In genomic region chr14:85554106-85554505, GRCh38 we compare ENCODE assay signal across 22 cellular contexts. TPM values are rescaled to one million over a fixed set of nuclear protein-coding genes. Genes with fewer than 3 reads are reported as not detected.
A peak's percentile ranks its signal among the peaks of the same experiment; 100 is the strongest.
DNase-seq lines count a peak whose midpoint lies in the region; ATAC-seq and TF ChIP-seq lines count a peak whose summit lies in the region.
"Had no signal": no experiment of that assay in that cellular context is flagged by ENCODE, and none has a peak within 500 bp of the region (broad histone marks: within the 10 kb centered on the region; RNA-seq: fewer than 3 reads in every experiment).

No MANE protein-coding gene starts in this region.

- peaks cover 26% of the 10 kb centered on the region for H3K4me1 Mint-ChIP-seq in chondrocyte (ENCODE audit: low read depth)

- no peak overlapping the region for H3K14ac ChIP-seq in mesenchymal stem cell (ENCODE audit: low read length in 2 of 2)

- TF ChIP-seq CTCF in chondrocyte (IDR thresholded peaks at IDR 0.05), result no peak
- no peak for TF ChIP-seq CTCF in lower leg skin (IDR thresholded peaks at IDR 0.05)
- TF ChIP-seq CTCF in foreskin keratinocyte (conservative IDR thresholded peaks at IDR 0.05), result no peak

- H3K23ac ChIP-seq in mesenchymal stem cell (ENCODE audit: low read length in 2 of 2), result no peak overlapping the region

- H3K9me3 ChIP-seq in mesenchymal stem cell (ENCODE audit: control insufficient read depth, low read length), result no peaks in the 10 kb centered on the region

- no peak overlapping the region for H4K91ac ChIP-seq in mesenchymal stem cell (ENCODE audit: low read length)

- H3K4me2 ChIP-seq in mesenchymal stem cell (ENCODE audit: low read length, poor library complexity, severe bottlenecking), result no peak overlapping the region

- peak; percentile 40 for DNase-seq in DMS53 (lab: John Stamatoyannopoulos, UW)
- peak; percentile 44 for DNase-seq in HCEC 1CT
- no peak for DNase-seq in chondrocyte (ENCODE audit: low spot score)
- peak; percentile 31 for DNase-seq in mesenchymal stem cell
- no peak for DNase-seq in lower leg skin (ENCODE audit: low spot score in 2 of 2)
- no peak for DNase-seq in foreskin keratinocyte
- DNase-seq: GF-D8; Kasumi-1; MV-4-11; NCI-H1105; NCI-H1436 treated with DMSO at 0.1 percent for 48 hours; NCI-H187 treated with DMSO at 0.1 percent for 48 hours; NCI-H2171 treated with DMSO at 0.1 percent for 48 hours; NCI-H524 treated with DMSO at 0.1 percent for 48 hours; NCI-H774; NK-92 treated with Interleukin-12 subunit alpha and Interleukin-12 subunit beta, amount 100 ng/mL, for 24 hours; PC-3; RPMI8226; SHP77 had no signal

- H3K4me3 Mint-ChIP-seq in chondrocyte (ENCODE audit: unreplicated experiment), result no peak overlapping the region

- intact Hi-C loops in lower leg skin (cut with DNase I; ENCODE audit: low total_unique reads), result no loop called here

- H3K36me3 Mint-ChIP-seq in chondrocyte (ENCODE audit: low read depth), result peaks cover 27% of the 10 kb centered on the region

- peaks cover 2 to 73% of the 10 kb centered on the region in 2 experiments for H3K36me3 ChIP-seq in mesenchymal stem cell (ENCODE audit: control insufficient read depth in 1 of 2, insufficient read depth in 2 of 2, low read depth in 1 of 2, low read length in 2 of 2)

- H4K8ac ChIP-seq in mesenchymal stem cell (ENCODE audit: low read length), result no peak overlapping the region

- H2AK5ac ChIP-seq in mesenchymal stem cell (ENCODE audit: low read length, severe bottlenecking), result no peak overlapping the region

- H3K18ac ChIP-seq in mesenchymal stem cell (ENCODE audit: low read depth in 1 of 2, low read length in 2 of 2), result no peak overlapping the region

- no peak overlapping the region for H2BK15ac ChIP-seq in mesenchymal stem cell (ENCODE audit: low read depth, poor library complexity, severe bottlenecking)

- H3K4me1 ChIP-seq in mesenchymal stem cell (ENCODE audit: control insufficient read depth, insufficient read depth, low read depth, low read length), result no peaks in the 10 kb centered on the region
- peaks cover 23% of the 10 kb centered on the region for H3K4me1 ChIP-seq in foreskin keratinocyte

- H2BK120ac ChIP-seq in mesenchymal stem cell (ENCODE audit: low read depth, low read length), result no peak overlapping the region

- H3K27ac Mint-ChIP-seq in chondrocyte (ENCODE audit: unreplicated experiment), result peak overlapping the region; percentile 34

- 100% methylated on average over 1 of the region's 3 CpGs for WGBS in mesenchymal stem cell
- WGBS in lower leg skin, 2 donors, result 62 to 78% methylated on average over 3 of the region's 3 CpGs

- H3K4ac ChIP-seq in mesenchymal stem cell (ENCODE audit: low read depth in 1 of 2, low read length in 2 of 2), result no peak overlapping the region

- H3K27ac ChIP-seq in mesenchymal stem cell (ENCODE audit: low read length, poor library complexity, severe bottlenecking) (no peak overlapping the region), foreskin keratinocyte (no peak overlapping the region)

- no peaks in the 10 kb centered on the region for H3K27me3 Mint-ChIP-seq in chondrocyte (ENCODE audit: low read depth)

- no peak for ATAC-seq in foreskin keratinocyte
- no peak for ATAC-seq in GM21737 (IDR thresholded peaks at IDR 0.05; ENCODE audit: unreplicated experiment)
- ATAC-seq: K562, PC-3 had no signal

- H2BK12ac ChIP-seq in mesenchymal stem cell (ENCODE audit: low read length in 2 of 2), result no peak overlapping the region

- H3K27me3 ChIP-seq in mesenchymal stem cell (ENCODE audit: control insufficient read depth in 1 of 2, insufficient read depth in 1 of 2, low read length in 2 of 2) (no peaks in the 10 kb centered on the region), foreskin keratinocyte (no peaks in the 10 kb centered on the region)

- H2AFZ ChIP-seq in mesenchymal stem cell (ENCODE audit: low read depth, low read length), result no peak overlapping the region

- H3K9me3 Mint-ChIP-seq in chondrocyte (ENCODE audit: low read depth), result no peaks in the 10 kb centered on the region

- peaks cover 9% of the 10 kb centered on the region for H3K79me1 ChIP-seq in mesenchymal stem cell (replicated peaks; ENCODE audit: low read length, poor library complexity, severe bottlenecking)

- H2BK5ac ChIP-seq in mesenchymal stem cell (ENCODE audit: low read depth, low read length, poor library complexity, severe bottlenecking), result no peak overlapping the region

- H3K9ac ChIP-seq in mesenchymal stem cell (ENCODE audit: low read length), result no peak overlapping the region

- H3K4me3 ChIP-seq in mesenchymal stem cell (ENCODE audit: insufficient read depth in 1 of 2, low read depth in 1 of 2, low read length in 2 of 2), result no peak overlapping the region
- H3K4me3 ChIP-seq in lower leg skin (ENCODE audit: low read depth, poor library complexity, severe bottlenecking), result no peak overlapping the region
- H3K4me3 ChIP-seq: K562 had no signal

- no peak for TF ChIP-seq POLR2A in lower leg skin (IDR thresholded peaks at IDR 0.05)

RNA-seq across cellular contexts. Expression of gene FLRT2, which starts 24.2 kb away (rescaled TPM):
- 170 to 241 TPM (median 227 TPM) in 3 replicates for total RNA-seq in chondrocyte
- polyA plus RNA-seq in mesenchymal stem cell (2013, experiment 1 of 2), result 11.8 TPM
- 11.0 TPM for polyA plus RNA-seq in mesenchymal stem cell (2013, experiment 2 of 2)
- 10 to 100 TPM; 11.5 to 36.5 (median 28.0) TPM for total RNA-seq in lower leg skin
- 52.5 and 111 TPM in 2 replicates for total RNA-seq in foreskin keratinocyte
- 11.9 and 22.2 TPM in 2 replicates for polyA plus RNA-seq in foreskin keratinocyte
- total RNA-seq: HT-29 had no signal
- polyA plus RNA-seq: K562 had no signal

Comparison
In these comparisons a context has a peak if more than half of its experiments do, and no peak if none do; other contexts are left out.
1. DNase-seq: peak in DMS53 (single experiment), HCEC 1CT (single experiment) and mesenchymal stem cell (single experiment); none in chondrocyte (single experiment), lower leg skin (0 of 2) and foreskin keratinocyte (0 of 2).